28 cellular contexts compared by ENCODE assay signal in genomic region chr20:54619181-54619580, GRCh38.
DNase-seq lines count a peak whose midpoint lies in the region; ATAC-seq and TF ChIP-seq lines count a peak whose summit lies in the region.
"Had no signal": no experiment of that assay in that cellular context is flagged by ENCODE, and none has a peak within 500 bp of the region (broad histone marks: within the 10 kb centered on the region; RNA-seq: fewer than 3 reads in every experiment).

No MANE protein-coding gene starts in this region.

- H4K20me1 ChIP-seq in HCT116 (ENCODE audit: insufficient read depth): no peaks in the 10 kb centered on the region
- H4K20me1 ChIP-seq: BLaER1 had no signal

- POLR2A ChIA-PET in HCT116 (lab: Charles Lee): no interaction called here

- peaks cover 0 to 11% (median 7%) of the 10 kb centered on the region in 5 experiments for H3K9me3 Mint-ChIP-seq in brain
- H3K9me3 Mint-ChIP-seq: activated naive CD4-positive, alpha-beta T cell treated with anti-CD3 and anti-CD28 coated beads, Interleukin-2, amount 50 U/mL, for 24 hours; central memory CD8-positive, alpha-beta T cell had no signal

- H3K4me1 ChIP-seq in HCT116 (ENCODE audit: control insufficient read depth in 1 of 2, insufficient read depth in 2 of 2, low read length in 2 of 2) (peaks cover 9 to 12% of the 10 kb centered on the region in 2 experiments), psoas muscle (peaks cover 12% of the 10 kb centered on the region)
- H3K4me1 ChIP-seq: Peyer's patch, spleen had no signal

- CTCF ChIA-PET in HCT116 (lab: Charles Lee): no interaction called here

- no peaks in the 10 kb centered on the region for H3K79me2 ChIP-seq in HCT116 (ENCODE audit: insufficient read depth, low read length)

- no peaks in the 10 kb centered on the region for H3K9me2 ChIP-seq in HCT116 (ENCODE audit: insufficient read depth)

- DNase-seq in HCT116 (ENCODE audit: low read depth, low spot score): peak; percentile 1
- DNase-seq in left ventricle myocardium superior: no peak
- DNase-seq in psoas muscle: peak in 1 of 2 donors; percentile 71
- no peak for DNase-seq in H4 (ENCODE audit: low spot score)
- DNase-seq in NCI-H1048 (lab: John Stamatoyannopoulos, UW): no peak
- DNase-seq in cerebellum (ENCODE audit: low spot score): no peak
- DNase-seq: ACHN; activated CD4-positive, alpha-beta T cell treated with anti-CD3 and anti-CD28 coated beads, Interleukin-2, amount 50 U/mL, for 48 hours; activated CD8-positive, alpha-beta memory T cell treated with anti-CD3 and anti-CD28 coated beads, Interleukin-2, amount 50 U/mL, for 4 hours; COR-L47; DND-41; left colon; mesendoderm; naive thymus-derived CD4-positive, alpha-beta T cell; NCI-H1105 treated with DMSO at 0.1 percent for 48 hours; NCI-H2029 treated with DMSO at 0.1 percent for 48 hours; NCI-H226; Peyer's patch; retina; spleen; stimulated activated CD4-positive, alpha-beta T cell treated with anti-CD3 and anti-CD28 coated beads, Interleukin-2, amount 100 ng/mL, for 48 hours had no signal

- TF ChIP-seq CTCF in HCT116 (IDR thresholded peaks at IDR 0.05 in 2 of 3, conservative IDR thresholded peaks at IDR 0.05 in 1 of 3; ENCODE audit: borderline replicate concordance in 1 of 3, insufficient read depth in 1 of 3, low read depth in 2 of 3, low read length in 2 of 3): no peak
- no peak for TF ChIP-seq CTCF in brain (conservative IDR thresholded peaks at IDR 0.05)
- TF ChIP-seq CTCF in psoas muscle (IDR thresholded peaks at IDR 0.05): no peak

- no peak for TF ChIP-seq RAD21 in HCT116 (IDR thresholded peaks at IDR 0.05; ENCODE audit: low read depth)

- peaks cover 19% of the 10 kb centered on the region for H3K36me3 Mint-ChIP-seq in brain
- H3K36me3 Mint-ChIP-seq: activated naive CD4-positive, alpha-beta T cell treated with anti-CD3 and anti-CD28 coated beads, Interleukin-2, amount 50 U/mL, for 24 hours; IgD-negative memory B cell; naive thymus-derived CD4-positive, alpha-beta T cell had no signal

- no peak overlapping the region for H2AFZ ChIP-seq in HCT116 (ENCODE audit: low read depth, low read length, poor library complexity, severe bottlenecking)

- H3K9ac ChIP-seq in HCT116 (ENCODE audit: low read length): no peak overlapping the region
- H3K9ac ChIP-seq: BLaER1 had no signal

- TF ChIP-seq POLR2A in HCT116 (IDR thresholded peaks at IDR 0.05; ENCODE audit: borderline replicate concordance, extremely low read depth, insufficient read depth, insufficient read length): no peak

- peak overlapping the region in 1 of 2 experiments; percentile 16; a peak in 1 of 4 replicates for H3K4me3 ChIP-seq in HCT116 (replicated peaks in 1 of 2; ENCODE audit: low read depth in 1 of 2, low read length in 2 of 2)
- H3K4me3 ChIP-seq in psoas muscle: peak overlapping the region; percentile 41
- H3K4me3 ChIP-seq: BLaER1, Peyer's patch, spleen had no signal

- no peaks in the 10 kb centered on the region for H3K27me3 ChIP-seq in HCT116 (ENCODE audit: insufficient read depth, low read length)
- no peaks in the 10 kb centered on the region for H3K27me3 ChIP-seq in psoas muscle (ENCODE audit: insufficient read depth in 3 of 3, low read length in 2 of 3)
- H3K27me3 ChIP-seq: BLaER1, Peyer's patch had no signal

- peak overlapping the region; percentile 72 to 91 (median 84) for H3K27ac Mint-ChIP-seq in brain
- H3K27ac Mint-ChIP-seq: activated naive CD4-positive, alpha-beta T cell treated with anti-CD3 and anti-CD28 coated beads, Interleukin-2, amount 50 U/mL, for 24 hours; IgD-negative memory B cell; naive thymus-derived CD4-positive, alpha-beta T cell had no signal

- 29 to 34% (median 30%) methylated on average over 7 of the region's 7 CpGs for WGBS in psoas muscle, 3 donors

- RAD21 ChIA-PET in HCT116 (lab: Charles Lee; ENCODE audit: low non-redundant PET in 1 of 2, low total read pairs in 2 of 2, uncharacterized antibody in 2 of 2, unreplicated experiment in 2 of 2): no interaction called here

- BruUV-seq in HCT116 (replicated peaks; lab: Mats Ljungman, UMichigan): no TSS peak

- peak overlapping the region in 1 of 5 experiments; percentile 43 for H3K4me3 Mint-ChIP-seq in brain
- H3K4me3 Mint-ChIP-seq: activated naive CD4-positive, alpha-beta T cell treated with anti-CD3 and anti-CD28 coated beads, Interleukin-2, amount 50 U/mL, for 24 hours; central memory CD8-positive, alpha-beta T cell; IgD-negative memory B cell; naive thymus-derived CD4-positive, alpha-beta T cell had no signal

- peak; percentile 74 for ATAC-seq in HCT116
- peak; percentile 92 for ATAC-seq in left ventricle myocardium superior
- ATAC-seq in psoas muscle: peak; percentile 90 to 98 (median 95)
- no peak for ATAC-seq in HG03442 (IDR thresholded peaks at IDR 0.05; ENCODE audit: unreplicated experiment)
- ATAC-seq: left colon; naive thymus-derived CD4-positive, alpha-beta T cell had no signal

- intact Hi-C loops in HCT116 (cut with micrococcal nuclease): no loop called here
- intact Hi-C loops in left ventricle myocardium superior (cut with micrococcal nuclease): no loop called here
- intact Hi-C loops in psoas muscle (cut with DNase I): loop anchor here in 1 of 2 donors (5.0 kb wide), 1 partner anchor 142 kb away; the partner anchor contains the start of gene DOK5

- H3K4me1 Mint-ChIP-seq in brain: peaks cover 62% of the 10 kb centered on the region
- H3K4me1 Mint-ChIP-seq: activated naive CD4-positive, alpha-beta T cell treated with anti-CD3 and anti-CD28 coated beads, Interleukin-2, amount 50 U/mL, for 24 hours; central memory CD8-positive, alpha-beta T cell; IgD-negative memory B cell; naive thymus-derived CD4-positive, alpha-beta T cell had no signal

- H3K27me3 Mint-ChIP-seq in brain: no peaks in the 10 kb centered on the region
- H3K27me3 Mint-ChIP-seq: central memory CD8-positive, alpha-beta T cell had no signal

- no peaks in the 10 kb centered on the region for H3K36me3 ChIP-seq in HCT116 (ENCODE audit: control insufficient read depth in 1 of 2, insufficient read depth in 2 of 2, low read length in 2 of 2)
- H3K36me3 ChIP-seq in psoas muscle (ENCODE audit: insufficient read depth in 1 of 2, low read depth in 1 of 2): no peaks in the 10 kb centered on the region
- H3K36me3 ChIP-seq: BLaER1, Peyer's patch, spleen had no signal

- no peaks in the 10 kb centered on the region for H3K9me3 ChIP-seq in HCT116 (ENCODE audit: control insufficient read depth in 1 of 2, insufficient read depth in 1 of 2, low read depth in 1 of 2, low read length in 2 of 2)
- H3K9me3 ChIP-seq in psoas muscle: no peaks in the 10 kb centered on the region
- H3K9me3 ChIP-seq: BLaER1, Peyer's patch, spleen had no signal

- no peak overlapping the region for H3K27ac ChIP-seq in HCT116 (ENCODE audit: low read depth, low read length)
- peak overlapping the region; percentile 78 for H3K27ac ChIP-seq in psoas muscle
- H3K27ac ChIP-seq: BLaER1, epithelial cell of prostate, Peyer's patch, spleen had no signal

- H3K4me2 ChIP-seq in HCT116 (ENCODE audit: low read length): peak overlapping the region; percentile 63
- H3K4me2 ChIP-seq: BLaER1 had no signal

TF ChIP-seq in HCT116, 20 proteins besides CTCF, POLR2A, EP300 and RAD21 (continues in another document):
- no peak for TF ChIP-seq FOSL1 (IDR thresholded peaks at IDR 0.05; ENCODE audit: low read depth)
- TF ChIP-seq YY1 (IDR thresholded peaks at IDR 0.05; ENCODE audit: extremely low read depth, insufficient replicate concordance, low read depth, low read length): no peak
- TF ChIP-seq SRF (IDR thresholded peaks at IDR 0.05; ENCODE audit: low read depth): no peak
- TF ChIP-seq ELF1 (IDR thresholded peaks at IDR 0.05; ENCODE audit: borderline replicate concordance, low read depth): no peak
- TF ChIP-seq, protein P1, sequence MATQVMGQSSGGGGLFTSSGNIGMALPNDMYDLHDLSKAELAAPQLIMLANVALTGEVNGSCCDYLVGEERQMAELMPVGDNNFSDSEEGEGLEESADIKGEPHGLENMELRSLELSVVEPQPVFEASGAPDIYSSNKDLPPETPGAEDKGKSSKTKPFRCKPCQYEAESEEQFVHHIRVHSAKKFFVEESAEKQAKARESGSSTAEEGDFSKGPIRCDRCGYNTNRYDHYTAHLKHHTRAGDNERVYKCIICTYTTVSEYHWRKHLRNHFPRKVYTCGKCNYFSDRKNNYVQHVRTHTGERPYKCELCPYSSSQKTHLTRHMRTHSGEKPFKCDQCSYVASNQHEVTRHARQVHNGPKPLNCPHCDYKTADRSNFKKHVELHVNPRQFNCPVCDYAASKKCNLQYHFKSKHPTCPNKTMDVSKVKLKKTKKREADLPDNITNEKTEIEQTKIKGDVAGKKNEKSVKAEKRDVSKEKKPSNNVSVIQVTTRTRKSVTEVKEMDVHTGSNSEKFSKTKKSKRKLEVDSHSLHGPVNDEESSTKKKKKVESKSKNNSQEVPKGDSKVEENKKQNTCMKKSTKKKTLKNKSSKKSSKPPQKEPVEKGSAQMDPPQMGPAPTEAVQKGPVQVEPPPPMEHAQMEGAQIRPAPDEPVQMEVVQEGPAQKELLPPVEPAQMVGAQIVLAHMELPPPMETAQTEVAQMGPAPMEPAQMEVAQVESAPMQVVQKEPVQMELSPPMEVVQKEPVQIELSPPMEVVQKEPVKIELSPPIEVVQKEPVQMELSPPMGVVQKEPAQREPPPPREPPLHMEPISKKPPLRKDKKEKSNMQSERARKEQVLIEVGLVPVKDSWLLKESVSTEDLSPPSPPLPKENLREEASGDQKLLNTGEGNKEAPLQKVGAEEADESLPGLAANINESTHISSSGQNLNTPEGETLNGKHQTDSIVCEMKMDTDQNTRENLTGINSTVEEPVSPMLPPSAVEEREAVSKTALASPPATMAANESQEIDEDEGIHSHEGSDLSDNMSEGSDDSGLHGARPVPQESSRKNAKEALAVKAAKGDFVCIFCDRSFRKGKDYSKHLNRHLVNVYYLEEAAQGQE (IDR thresholded peaks at IDR 0.05; ENCODE audit: low read depth): no peak
- no peak for TF ChIP-seq JUND (IDR thresholded peaks at IDR 0.05)
- TF ChIP-seq EGR1 (IDR thresholded peaks at IDR 0.05; ENCODE audit: low read depth): no peak
- TF ChIP-seq, protein P2, sequence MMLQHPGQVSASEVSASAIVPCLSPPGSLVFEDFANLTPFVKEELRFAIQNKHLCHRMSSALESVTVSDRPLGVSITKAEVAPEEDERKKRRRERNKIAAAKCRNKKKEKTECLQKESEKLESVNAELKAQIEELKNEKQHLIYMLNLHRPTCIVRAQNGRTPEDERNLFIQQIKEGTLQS (IDR thresholded peaks at IDR 0.05): no peak
- TF ChIP-seq EZH2phosphoT487 (IDR thresholded peaks at IDR 0.05; ENCODE audit: borderline replicate concordance): no peak
